ENCODE assay signal across 14 cellular contexts in the genomic region with DNA sequence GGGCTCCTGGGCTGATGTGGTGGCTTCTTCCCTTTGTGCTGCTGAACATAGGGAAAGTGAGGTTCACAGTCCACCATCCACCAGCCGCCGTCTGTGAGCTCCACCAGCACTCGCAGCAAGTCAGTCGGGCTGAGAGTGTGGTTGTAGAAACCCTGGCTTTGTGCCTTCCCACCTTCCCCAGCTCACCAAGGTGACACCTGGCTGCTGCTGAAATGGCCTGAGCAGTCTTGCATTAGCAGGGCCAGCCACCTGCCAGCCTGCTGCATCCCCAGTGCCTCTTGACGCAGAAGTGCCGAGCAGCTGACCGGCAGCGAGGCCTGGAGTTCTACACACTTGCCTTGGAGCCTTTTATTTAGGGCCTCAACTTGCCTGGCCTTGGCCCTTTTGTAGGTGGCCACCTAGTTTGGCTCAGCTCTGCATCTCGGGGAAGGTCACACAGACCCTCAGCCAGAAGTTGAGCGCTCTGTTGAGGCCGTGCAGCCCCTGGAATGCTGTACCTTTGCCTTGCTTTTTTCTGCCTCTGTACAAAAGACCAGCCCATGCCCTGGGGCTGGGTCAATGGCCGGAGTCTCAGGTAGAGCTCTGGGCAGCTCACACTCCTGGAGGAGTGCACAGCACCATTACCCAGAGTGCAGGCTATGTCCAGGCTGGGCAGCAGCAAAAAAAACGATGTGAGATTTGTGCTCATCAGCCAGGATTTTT.
DNase-seq lines count a peak whose midpoint lies in the region; ATAC-seq and TF ChIP-seq lines count a peak whose summit lies in the region.
"Had no signal": no experiment of that assay in that cellular context is flagged by ENCODE, and none has a peak within 500 bp of the region (broad histone marks: within the 10 kb centered on the region; RNA-seq: fewer than 3 reads in every experiment).

No MANE protein-coding gene starts in this region.

- peak overlapping the region; percentile 33 for H3K27ac Mint-ChIP-seq in CD4-positive, alpha-beta T cell
- H3K27ac Mint-ChIP-seq in chondrocyte (ENCODE audit: unreplicated experiment), result no peak overlapping the region

- no peak overlapping the region for H3K27ac ChIP-seq in A673 (ENCODE audit: low read depth, low read length, poor library complexity, severe bottlenecking)
- H3K27ac ChIP-seq in CD4-positive, alpha-beta T cell (ENCODE audit: low read depth, low read length), result no peak overlapping the region
- H3K27ac ChIP-seq: PC-9 had no signal

- no peaks in the 10 kb centered on the region for H3K9me3 Mint-ChIP-seq in CD4-positive, alpha-beta T cell
- no peaks in the 10 kb centered on the region for H3K9me3 Mint-ChIP-seq in chondrocyte (ENCODE audit: low read depth)

- TF ChIP-seq CTCF in A673 (conservative IDR thresholded peaks at IDR 0.05; ENCODE audit: low read depth, low read length) (no peak), chondrocyte (IDR thresholded peaks at IDR 0.05) (no peak)
- TF ChIP-seq CTCF in CD4-positive, alpha-beta T cell (IDR thresholded peaks at IDR 0.05), result no peak

- no peaks in the 10 kb centered on the region for H3K27me3 ChIP-seq in A673 (replicated peaks; ENCODE audit: insufficient read depth, low read depth, low read length, poor library complexity)
- no peaks in the 10 kb centered on the region for H3K27me3 ChIP-seq in CD4-positive, alpha-beta T cell (ENCODE audit: control insufficient read depth, insufficient read depth, low read length)

- POLR2A ChIA-PET in A673 (lab: Charles Lee; ENCODE audit: low non-redundant PET), result no interaction called here
- POLR2A ChIA-PET in CD4-positive, alpha-beta T cell (lab: Charles Lee), result interaction anchor here (1.6 kb wide), 1 partner anchor 103 kb away, joined by 3 read pairs; no protein-coding TSS in a partner anchor

- no peak overlapping the region for H3K4me3 Mint-ChIP-seq in CD4-positive, alpha-beta T cell
- H3K4me3 Mint-ChIP-seq in chondrocyte (ENCODE audit: unreplicated experiment), result no peak overlapping the region
- H3K4me3 Mint-ChIP-seq: naive B cell had no signal

- no peaks in the 10 kb centered on the region for H3K27me3 Mint-ChIP-seq in CD4-positive, alpha-beta T cell
- H3K27me3 Mint-ChIP-seq in chondrocyte (ENCODE audit: low read depth), result no peaks in the 10 kb centered on the region
- H3K27me3 Mint-ChIP-seq: naive B cell had no signal

- H3K36me3 ChIP-seq in A673 (ENCODE audit: insufficient read depth, low read length, poor library complexity, severe bottlenecking), result peaks cover 34% of the 10 kb centered on the region

- peaks cover 6% of the 10 kb centered on the region for H3K4me1 Mint-ChIP-seq in CD4-positive, alpha-beta T cell (ENCODE audit: low read depth)
- H3K4me1 Mint-ChIP-seq in chondrocyte (ENCODE audit: low read depth), result peaks cover 2% of the 10 kb centered on the region

- CTCF ChIA-PET in A673 (lab: Charles Lee), result interaction anchor here (0.5 to 1.0 kb wide), 2 partner anchors 13 to 406 kb away, joined by 3 to 5 read pairs; no protein-coding TSS in a partner anchor
- CTCF ChIA-PET in CD4-positive, alpha-beta T cell (lab: Charles Lee), result interaction anchor here (0.8 to 1.7 kb wide), 2 partner anchors 12 to 103 kb away, joined by 4 to 7 read pairs; no protein-coding TSS in a partner anchor

- DNase-seq in A673 (ENCODE audit: low spot score), result no peak
- DNase-seq in CD4-positive, alpha-beta T cell, result no peak
- DNase-seq in NCI-H2107 (lab: John Stamatoyannopoulos, UW), result peak; percentile 64
- peak; percentile 72 for DNase-seq in chondrocyte (ENCODE audit: low spot score)
- no peak for DNase-seq in NK-92 (lab: John Stamatoyannopoulos, UW; ENCODE audit: unreplicated experiment)
- DNase-seq: activated CD8-positive, alpha-beta memory T cell treated with anti-CD3 and anti-CD28 coated beads, Interleukin-2, amount 50 U/mL, for 48 hours; effector memory CD4-positive, alpha-beta T cell; glutamatergic neuron; naive B cell; NCI-H526 treated with DMSO at 0.1 percent for 48 hours had no signal

- intact Hi-C loops in A673 (cut with micrococcal nuclease; ENCODE audit: unreplicated experiment), result no loop called here
- intact Hi-C loops in CD4-positive, alpha-beta T cell (cut with DNase I, micrococcal nuclease), result no loop called here

- TSS peak; percentile 28 for BruUV-seq in A673 (replicated peaks; lab: Mats Ljungman, UMichigan)

- H3K4me3 ChIP-seq in A673 (ENCODE audit: low read depth, low read length, poor library complexity, severe bottlenecking), result no peak overlapping the region
- H3K4me3 ChIP-seq: PC-9 had no signal

- ATAC-seq in CD4-positive, alpha-beta T cell (ENCODE audit: poor library complexity), result no peak
- ATAC-seq in GM18868 (IDR thresholded peaks at IDR 0.05; ENCODE audit: unreplicated experiment), result no peak
- ATAC-seq in GM18909 (IDR thresholded peaks at IDR 0.05; ENCODE audit: poor library complexity, unreplicated experiment), result no peak
- ATAC-seq: SK-N-SH treated with all-trans-retinoic acid at 6 μM for 48 hours had no signal

- peaks cover 62% of the 10 kb centered on the region for H3K36me3 Mint-ChIP-seq in CD4-positive, alpha-beta T cell (ENCODE audit: low read depth)
- H3K36me3 Mint-ChIP-seq in chondrocyte (ENCODE audit: low read depth), result peaks cover 8% of the 10 kb centered on the region

- no peaks in the 10 kb centered on the region for H3K9me3 ChIP-seq in A673 (ENCODE audit: low read depth, low read length, poor library complexity, severe bottlenecking)
- no peaks in the 10 kb centered on the region for H3K9me3 ChIP-seq in CD4-positive, alpha-beta T cell (ENCODE audit: control insufficient read depth, low read length)

- H3K4me1 ChIP-seq in A673 (ENCODE audit: insufficient read depth, low read length, poor library complexity, severe bottlenecking), result no peaks in the 10 kb centered on the region

Comparison
In these comparisons a context has a peak if more than half of its experiments do, and no peak if none do; other contexts are left out.
1. DNase-seq: peak in NCI-H2107 (single experiment) and chondrocyte (single experiment); none in A673 (single experiment), CD4-positive, alpha-beta T cell (0 of 10) and NK-92 (single experiment).